In the genomic region with DNA sequence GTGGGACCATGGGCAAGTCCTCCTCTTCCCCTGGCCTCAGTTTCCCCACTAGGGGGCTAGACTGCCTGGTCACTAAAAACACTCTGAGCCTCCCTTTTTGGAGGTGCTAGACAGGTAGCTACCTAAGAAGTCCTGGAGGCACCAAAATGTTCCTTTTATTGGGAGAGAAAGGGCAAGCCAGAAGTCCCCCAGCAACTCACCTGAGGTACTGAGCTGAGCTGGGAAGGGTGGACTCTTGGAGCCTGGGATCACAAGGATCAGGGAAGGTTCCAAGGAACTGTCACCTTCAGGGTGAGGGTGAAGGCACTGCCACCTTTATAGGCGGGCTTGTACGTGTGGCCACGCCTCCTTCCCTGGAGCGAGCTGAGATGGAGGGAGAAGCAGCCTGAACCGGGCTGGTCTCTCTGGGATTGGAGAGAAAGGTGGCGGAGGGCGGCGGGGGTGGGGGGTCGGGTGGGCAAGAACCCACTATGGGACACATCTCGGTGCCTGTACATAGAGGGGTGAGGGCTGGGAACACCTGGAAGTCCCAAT, we compare ENCODE assay signal across 8 cellular contexts. TPM values are rescaled to one million over a fixed set of nuclear protein-coding genes. Genes with fewer than 3 reads are reported as not detected.
DNase-seq lines count a peak whose midpoint lies in the region; ATAC-seq and TF ChIP-seq lines count a peak whose summit lies in the region.

A gene with protein sequence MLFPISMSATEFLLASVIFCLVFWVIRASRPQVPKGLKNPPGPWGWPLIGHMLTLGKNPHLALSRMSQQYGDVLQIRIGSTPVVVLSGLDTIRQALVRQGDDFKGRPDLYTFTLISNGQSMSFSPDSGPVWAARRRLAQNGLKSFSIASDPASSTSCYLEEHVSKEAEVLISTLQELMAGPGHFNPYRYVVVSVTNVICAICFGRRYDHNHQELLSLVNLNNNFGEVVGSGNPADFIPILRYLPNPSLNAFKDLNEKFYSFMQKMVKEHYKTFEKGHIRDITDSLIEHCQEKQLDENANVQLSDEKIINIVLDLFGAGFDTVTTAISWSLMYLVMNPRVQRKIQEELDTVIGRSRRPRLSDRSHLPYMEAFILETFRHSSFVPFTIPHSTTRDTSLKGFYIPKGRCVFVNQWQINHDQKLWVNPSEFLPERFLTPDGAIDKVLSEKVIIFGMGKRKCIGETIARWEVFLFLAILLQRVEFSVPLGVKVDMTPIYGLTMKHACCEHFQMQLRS (minus strand): TSS at position 288 of the 534 bp plus-strand sequence. CDS start 2,431 bp downstream, outside the sequence.

- no peaks in the 10 kb centered on the region for H3K9me3 Mint-ChIP-seq in activated CD4-positive, alpha-beta memory T cell treated with anti-CD3 and anti-CD28 coated beads for 36 hours
- no peaks in the 10 kb centered on the region for H3K9me3 Mint-ChIP-seq in natural killer cell treated with Interleukin-12 subunit alpha and Interleukin-12 subunit beta and Interleukin-15 and Interleukin-18, amount 100 ng/mL, for 72 hours

- H3K27ac ChIP-seq in HUES64 (ENCODE audit: low read depth, low read length), result peak within 1 kb of the TSS; percentile 73; the same call in 1 of the 2 replicates
- no peak within 1 kb of the TSS for H3K27ac ChIP-seq in urinary bladder (ENCODE audit: low read depth)

- intact Hi-C loops in activated CD4-positive, alpha-beta memory T cell treated with anti-CD3 and anti-CD28 coated beads for 36 hours (cut with micrococcal nuclease), result no loop called here

- DNase-seq in BJ (ENCODE audit: low read depth) (no peak), epithelial cell of esophagus (ENCODE audit: low read depth) (peak; percentile 49), dedifferentiated amniotic fluid mesenchymal stem cell (ENCODE audit: extremely low spot score) (no peak)
- peak; percentile 48 for DNase-seq in activated CD4-positive, alpha-beta memory T cell treated with anti-CD3 and anti-CD28 coated beads for 36 hours
- no peak for DNase-seq in natural killer cell treated with Interleukin-12 subunit alpha and Interleukin-12 subunit beta and Interleukin-15 and Interleukin-18, amount 100 ng/mL, for 72 hours (ENCODE audit: low spot score)

- H3K27me3 ChIP-seq in BJ (ENCODE audit: control insufficient read depth, insufficient read depth, low read length), result peaks cover 21% of the 10 kb centered on the region
- peaks cover 38% of the 10 kb centered on the region for H3K27me3 ChIP-seq in HUES64 (ENCODE audit: insufficient read depth, low read length)

- H3K4me1 ChIP-seq in HUES64 (ENCODE audit: insufficient read depth, low read length), result peaks cover 4% of the 10 kb centered on the region; the same call in 1 of the 2 replicates
- H3K4me1 ChIP-seq in urinary bladder (ENCODE audit: insufficient read depth), result no peaks in the 10 kb centered on the region

- peaks cover 10% of the 10 kb centered on the region for H3K27me3 Mint-ChIP-seq in activated CD4-positive, alpha-beta memory T cell treated with anti-CD3 and anti-CD28 coated beads for 36 hours
- H3K27me3 Mint-ChIP-seq in natural killer cell treated with Interleukin-12 subunit alpha and Interleukin-12 subunit beta and Interleukin-15 and Interleukin-18, amount 100 ng/mL, for 72 hours, result peaks cover 0 to 6% of the 10 kb centered on the region in 2 donors

- CTCF ChIA-PET in BJ (lab: Yijun Ruan, JAX), result interaction anchor here (1.1 to 3.6 kb wide), 5 partner anchors 10 to 63 kb away, joined by 3 to 10 read pairs (median 4); a partner anchor contains a TSS
- CTCF ChIA-PET in activated CD4-positive, alpha-beta memory T cell treated with anti-CD3 and anti-CD28 coated beads for 36 hours (lab: Charles Lee), result interaction anchor here (0.6 to 3.8 kb wide), 8 partner anchors 43 to 346 kb away, joined by 3 to 13 read pairs (median 4); no protein-coding TSS in a partner anchor

- H3K4me3 ChIP-seq in BJ (ENCODE audit: low read depth, low read length) (peak within 1 kb of the TSS; percentile 44), HUES64 (ENCODE audit: low read length) (peak within 1 kb of the TSS; percentile 77), epithelial cell of esophagus (ENCODE audit: low read length) (peak within 1 kb of the TSS; percentile 49), urinary bladder (ENCODE audit: low read depth, low read length) (peak within 1 kb of the TSS; percentile 61)

- H3K36me3 ChIP-seq in BJ (ENCODE audit: control insufficient read depth, insufficient read depth, low read length) (no peaks in the 10 kb centered on the region), HUES64 (ENCODE audit: insufficient read depth, low read length) (no peaks in the 10 kb centered on the region), urinary bladder (ENCODE audit: insufficient read depth) (no peaks in the 10 kb centered on the region)

- H3K27ac Mint-ChIP-seq in activated CD4-positive, alpha-beta memory T cell treated with anti-CD3 and anti-CD28 coated beads for 36 hours, result no peak within 1 kb of the TSS
- H3K27ac Mint-ChIP-seq in natural killer cell treated with Interleukin-12 subunit alpha and Interleukin-12 subunit beta and Interleukin-15 and Interleukin-18, amount 100 ng/mL, for 72 hours, result peak within 1 kb of the TSS; percentile 59 to 75

- no peaks in the 10 kb centered on the region for H3K9me3 ChIP-seq in HUES64 (ENCODE audit: insufficient read depth, low read depth, low read length)

- WGBS in HUES64, result 3% methylated on average over 4 of the region's 10 CpGs
- WGBS in urinary bladder, result 1% methylated on average over 10 of the region's 10 CpGs

- H3K36me3 Mint-ChIP-seq in activated CD4-positive, alpha-beta memory T cell treated with anti-CD3 and anti-CD28 coated beads for 36 hours, result no peaks in the 10 kb centered on the region
- no peaks in the 10 kb centered on the region for H3K36me3 Mint-ChIP-seq in natural killer cell treated with Interleukin-12 subunit alpha and Interleukin-12 subunit beta and Interleukin-15 and Interleukin-18, amount 100 ng/mL, for 72 hours

- H3K4me1 Mint-ChIP-seq in activated CD4-positive, alpha-beta memory T cell treated with anti-CD3 and anti-CD28 coated beads for 36 hours (ENCODE audit: low read depth), result peaks cover 8% of the 10 kb centered on the region
- peaks cover 18 to 22% of the 10 kb centered on the region in 2 donors for H3K4me1 Mint-ChIP-seq in natural killer cell treated with Interleukin-12 subunit alpha and Interleukin-12 subunit beta and Interleukin-15 and Interleukin-18, amount 100 ng/mL, for 72 hours (ENCODE audit: low read depth in 2 of 2)

- POLR2A ChIA-PET in BJ (lab: Charles Lee), result no interaction called here
- POLR2A ChIA-PET in activated CD4-positive, alpha-beta memory T cell treated with anti-CD3 and anti-CD28 coated beads for 36 hours (lab: Charles Lee), result interaction anchor here (1.0 to 2.0 kb wide), 2 partner anchors 29 to 110 kb away, joined by 3 to 4 read pairs; a partner anchor contains a TSS

- TF ChIP-seq CTCF in BJ (IDR thresholded peaks at IDR 0.05; ENCODE audit: insufficient read depth, low read depth, low read length) (no peak), epithelial cell of esophagus (IDR thresholded peaks at IDR 0.05; ENCODE audit: insufficient read depth, low read depth, low read length, missing control alignments) (no peak)

- no peak for ATAC-seq in natural killer cell treated with Interleukin-12 subunit alpha and Interleukin-12 subunit beta and Interleukin-15 and Interleukin-18, amount 100 ng/mL, for 72 hours
- no peak for ATAC-seq in GM21529 (IDR thresholded peaks at IDR 0.05; ENCODE audit: unreplicated experiment)

- peak within 1 kb of the TSS; percentile 56 for H3K4me3 Mint-ChIP-seq in activated CD4-positive, alpha-beta memory T cell treated with anti-CD3 and anti-CD28 coated beads for 36 hours
- peak within 1 kb of the TSS; percentile 67 for H3K4me3 Mint-ChIP-seq in natural killer cell treated with Interleukin-12 subunit alpha and Interleukin-12 subunit beta and Interleukin-15 and Interleukin-18, amount 100 ng/mL, for 72 hours

- H3K9ac ChIP-seq in HUES64 (ENCODE audit: low read depth, low read length), result peak within 1 kb of the TSS; percentile 65

RNA-seq across cellular contexts. Expression of the gene that starts here (rescaled TPM):
- polyA plus RNA-seq in BJ (2011; rRNA removed) (0.10 TPM in 1 of 2 replicates, not detected in the other), urinary bladder (7.3 TPM)
- polyA minus RNA-seq in BJ (2011; rRNA and poly(A)+ RNA removed), result 0.09 TPM in 1 of 2 replicates, not detected in the other
- polyA plus RNA-seq in HUES64 (2013, experiment 1 of 2), result 0.20 TPM
- polyA plus RNA-seq in HUES64 (2013, experiment 2 of 2), result 0.19 TPM
- total RNA-seq in activated CD4-positive, alpha-beta memory T cell treated with anti-CD3 and anti-CD28 coated beads for 36 hours, result 1 to 10 TPM in 1 of 2 experiments, under 1 TPM in 1; 0.64 to 1.1 TPM
- 1 to 10 TPM; 3.2 to 4.6 TPM for total RNA-seq in natural killer cell treated with Interleukin-12 subunit alpha and Interleukin-12 subunit beta and Interleukin-15 and Interleukin-18, amount 100 ng/mL, for 72 hours
- total RNA-seq in urinary bladder, result 0.26 TPM

Comparison
In these comparisons a context has a peak if more than half of its experiments do, and no peak if none do; other contexts are left out.
1. DNase-seq: peak in activated CD4-positive, alpha-beta memory T cell treated with anti-CD3 and anti-CD28 coated beads for 36 hours (single experiment) and epithelial cell of esophagus (single experiment); none in BJ (single experiment), natural killer cell treated with Interleukin-12 subunit alpha and Interleukin-12 subunit beta and Interleukin-15 and Interleukin-18, amount 100 ng/mL, for 72 hours (single experiment) and dedifferentiated amniotic fluid mesenchymal stem cell (single experiment).
2. Peak in every context shown above with its lines, with median percentiles within 50 percentile points of each other: H3K4me3 ChIP-seq.